8 cellular contexts compared by ENCODE assay signal in the genomic region with DNA sequence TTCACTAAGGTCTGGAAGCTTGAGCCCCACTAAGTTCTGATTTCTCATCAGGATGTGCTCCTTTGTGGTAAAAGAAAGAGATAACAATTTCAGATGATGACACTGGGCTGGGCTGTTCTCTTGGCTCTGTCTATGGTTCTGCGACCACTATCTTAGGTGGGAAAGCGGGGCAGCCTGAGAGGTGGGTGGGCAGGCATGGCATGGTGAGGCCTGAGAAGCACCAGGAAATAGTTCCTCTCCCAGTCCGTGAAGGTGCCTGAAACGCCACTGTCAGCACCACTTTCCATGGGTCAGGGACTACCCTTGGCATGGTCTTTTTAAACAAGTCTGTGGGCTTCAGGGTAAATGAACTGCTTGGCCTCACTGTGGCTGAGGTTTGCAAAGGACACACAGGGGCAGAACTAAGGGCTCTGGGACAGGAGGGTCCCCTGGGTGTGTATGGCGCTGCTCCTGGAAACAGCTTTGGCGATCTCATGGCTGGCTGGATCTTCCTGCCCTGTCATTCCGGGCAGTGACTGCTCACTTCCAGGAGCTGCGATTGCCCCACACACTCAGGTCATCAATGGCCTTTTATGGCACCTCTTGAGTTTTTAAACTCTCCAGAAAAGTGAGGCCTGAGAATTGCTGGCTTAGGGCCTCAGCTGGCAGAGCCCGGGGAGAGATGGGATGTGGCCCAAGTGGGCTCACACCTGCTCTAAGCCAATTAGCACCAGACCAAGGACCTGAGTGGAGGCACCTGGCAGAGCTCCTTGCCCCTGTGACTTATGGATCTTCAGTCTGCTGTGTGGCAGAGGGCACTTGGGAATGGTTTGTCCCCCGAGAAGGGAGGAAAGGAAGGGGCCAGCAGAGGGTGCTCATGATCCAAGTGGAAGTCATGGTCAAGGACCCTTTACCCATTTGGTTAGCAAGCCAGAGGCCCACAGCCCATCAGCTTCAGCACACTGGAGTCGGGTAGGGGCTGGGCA. TPM values are rescaled to one million over a fixed set of nuclear protein-coding genes. Genes with fewer than 3 reads are reported as not detected.
DNase-seq lines count a peak whose midpoint lies in the region; ATAC-seq and TF ChIP-seq lines count a peak whose summit lies in the region.

No MANE protein-coding gene starts in this region.

- POLR2A ChIA-PET in activated CD4-positive, alpha-beta T cell treated with anti-CD3 and anti-CD28 coated beads, Interleukin-2, amount 10 ng/mL, durations not matched to agents 7 days and 5 days (lab: Charles Lee): interaction anchor here (0.6 kb wide), 1 partner anchor 413 kb away, joined by 4 read pairs; no protein-coding TSS in a partner anchor

- in situ Hi-C loops in brain microvascular endothelial cell (cut with HindIII; ENCODE audit: low pct_ligation_motif_present, low sequenced_read_pairs): no loop called here

- H3K36me3 Mint-ChIP-seq in activated CD4-positive, alpha-beta T cell treated with anti-CD3 and anti-CD28 coated beads, Interleukin-2, amount 10 ng/mL, durations not matched to agents 7 days and 5 days (ENCODE audit: low read depth): peaks cover 3% of the 10 kb centered on the region

- CTCF ChIA-PET in activated CD4-positive, alpha-beta T cell treated with anti-CD3 and anti-CD28 coated beads, Interleukin-2, amount 10 ng/mL, durations not matched to agents 7 days and 5 days (lab: Charles Lee): interaction anchor here (1.4 to 4.3 kb wide), 4 partner anchors 12 to 112 kb away, joined by 3 to 19 read pairs (median 3); a partner anchor contains a TSS

- WGBS in lung, 2 donors: 56 to 71% methylated on average over 11 of the region's 11 CpGs

- ATAC-seq in lung (ENCODE audit: insufficient read depth, low FRiP score) (peak; percentile 56), GM18498 (IDR thresholded peaks at IDR 0.05; ENCODE audit: unreplicated experiment) (no peak), GM19023 (IDR thresholded peaks at IDR 0.05; ENCODE audit: unreplicated experiment) (no peak)

- H3K4me1 Mint-ChIP-seq in activated CD4-positive, alpha-beta T cell treated with anti-CD3 and anti-CD28 coated beads, Interleukin-2, amount 10 ng/mL, durations not matched to agents 7 days and 5 days: peaks cover 23% of the 10 kb centered on the region

- DNase-seq in activated CD4-positive, alpha-beta T cell treated with anti-CD3 and anti-CD28 coated beads, Interleukin-2, amount 10 ng/mL, durations not matched to agents 7 days and 5 days: no peak
- no peak for DNase-seq in activated CD4-positive, alpha-beta T cell treated with anti-CD3 and anti-CD28 coated beads, Interleukin-2, amount 50 U/mL, for 1 hour
- DNase-seq in NCI-H2029 (lab: John Stamatoyannopoulos, UW) (peak; percentile 78), brain microvascular endothelial cell (no peak), lung (ENCODE audit: low spot score) (peak; percentile 71), OCI-M2 (lab: John Stamatoyannopoulos, UW; ENCODE audit: unreplicated experiment) (no peak)

- H3K9me3 Mint-ChIP-seq in activated CD4-positive, alpha-beta T cell treated with anti-CD3 and anti-CD28 coated beads, Interleukin-2, amount 10 ng/mL, durations not matched to agents 7 days and 5 days: no peaks in the 10 kb centered on the region

- no peaks in the 10 kb centered on the region for H3K9me3 ChIP-seq in lung (ENCODE audit: control insufficient read depth in 2 of 2, insufficient read depth in 1 of 2, low read length in 1 of 2)

- H3K27me3 ChIP-seq in brain microvascular endothelial cell (replicated peaks) (no peaks in the 10 kb centered on the region), lung (ENCODE audit: control insufficient read depth, insufficient read depth) (no peaks in the 10 kb centered on the region)

- H3K4me1 ChIP-seq in lung (ENCODE audit: control insufficient read depth in 2 of 2, insufficient read depth in 2 of 2, low read length in 2 of 2): peaks cover 0 to 37% of the 10 kb centered on the region in 2 donors

- H3K27ac Mint-ChIP-seq in activated CD4-positive, alpha-beta T cell treated with anti-CD3 and anti-CD28 coated beads, Interleukin-2, amount 10 ng/mL, durations not matched to agents 7 days and 5 days: peak overlapping the region; percentile 95

- peak; percentile 81 for TF ChIP-seq CTCF in brain microvascular endothelial cell (IDR thresholded peaks at IDR 0.05; ENCODE audit: low read depth, low read length, missing control alignments)
- peak; percentile 4 for TF ChIP-seq CTCF in lung (IDR thresholded peaks at IDR 0.05; ENCODE audit: control extremely low read depth, extremely low read depth)

- H3K27ac ChIP-seq in brain microvascular endothelial cell (no peak overlapping the region), lung (ENCODE audit: low read depth in 1 of 2, low read length in 1 of 2) (peak overlapping the region in 1 of 2 donors; percentile 89)

- H3K36me3 ChIP-seq in brain microvascular endothelial cell (replicated peaks): no peaks in the 10 kb centered on the region
- no peaks in the 10 kb centered on the region for H3K36me3 ChIP-seq in lung (ENCODE audit: control insufficient read depth in 2 of 2, insufficient read depth in 2 of 2, low read length in 2 of 2)

- no peaks in the 10 kb centered on the region for H3K27me3 Mint-ChIP-seq in activated CD4-positive, alpha-beta T cell treated with anti-CD3 and anti-CD28 coated beads, Interleukin-2, amount 10 ng/mL, durations not matched to agents 7 days and 5 days

- no peak overlapping the region for H3K4me3 ChIP-seq in brain microvascular endothelial cell (ENCODE audit: low read depth, low read length)
- H3K4me3 ChIP-seq in lung: no peak overlapping the region

- H3K4me3 Mint-ChIP-seq in activated CD4-positive, alpha-beta T cell treated with anti-CD3 and anti-CD28 coated beads, Interleukin-2, amount 10 ng/mL, durations not matched to agents 7 days and 5 days: no peak overlapping the region

RNA-seq across cellular contexts. Expression of a gene that starts 55.6 kb away (rescaled TPM):
- total RNA-seq in activated CD4-positive, alpha-beta T cell treated with anti-CD3 and anti-CD28 coated beads, Interleukin-2, amount 10 ng/mL, durations not matched to agents 7 days and 5 days: not detected
- 10 to 100 TPM; 51.2 to 70.8 TPM for total RNA-seq in lung
- 10 to 100 TPM; 22.5 to 22.6 TPM for polyA plus RNA-seq in lung

Comparison
In these comparisons a context has a peak if more than half of its experiments do, and no peak if none do; other contexts are left out.
1. DNase-seq: peak in NCI-H2029 (single experiment) and lung (single experiment); none in activated CD4-positive, alpha-beta T cell treated with anti-CD3 and anti-CD28 coated beads, Interleukin-2, amount 10 ng/mL, durations not matched to agents 7 days and 5 days (single experiment), activated CD4-positive, alpha-beta T cell treated with anti-CD3 and anti-CD28 coated beads, Interleukin-2, amount 50 U/mL, for 1 hour (single experiment), brain microvascular endothelial cell (single experiment) and OCI-M2 (single experiment).
2. RNA of a gene that starts 55.6 kb away (total RNA-seq): 51.2 to 70.8 TPM in lung; not detected in activated CD4-positive, alpha-beta T cell treated with anti-CD3 and anti-CD28 coated beads, Interleukin-2, amount 10 ng/mL, durations not matched to agents 7 days and 5 days; every median in the first group is over 10 times any median in the second.